In the genomic region with DNA sequence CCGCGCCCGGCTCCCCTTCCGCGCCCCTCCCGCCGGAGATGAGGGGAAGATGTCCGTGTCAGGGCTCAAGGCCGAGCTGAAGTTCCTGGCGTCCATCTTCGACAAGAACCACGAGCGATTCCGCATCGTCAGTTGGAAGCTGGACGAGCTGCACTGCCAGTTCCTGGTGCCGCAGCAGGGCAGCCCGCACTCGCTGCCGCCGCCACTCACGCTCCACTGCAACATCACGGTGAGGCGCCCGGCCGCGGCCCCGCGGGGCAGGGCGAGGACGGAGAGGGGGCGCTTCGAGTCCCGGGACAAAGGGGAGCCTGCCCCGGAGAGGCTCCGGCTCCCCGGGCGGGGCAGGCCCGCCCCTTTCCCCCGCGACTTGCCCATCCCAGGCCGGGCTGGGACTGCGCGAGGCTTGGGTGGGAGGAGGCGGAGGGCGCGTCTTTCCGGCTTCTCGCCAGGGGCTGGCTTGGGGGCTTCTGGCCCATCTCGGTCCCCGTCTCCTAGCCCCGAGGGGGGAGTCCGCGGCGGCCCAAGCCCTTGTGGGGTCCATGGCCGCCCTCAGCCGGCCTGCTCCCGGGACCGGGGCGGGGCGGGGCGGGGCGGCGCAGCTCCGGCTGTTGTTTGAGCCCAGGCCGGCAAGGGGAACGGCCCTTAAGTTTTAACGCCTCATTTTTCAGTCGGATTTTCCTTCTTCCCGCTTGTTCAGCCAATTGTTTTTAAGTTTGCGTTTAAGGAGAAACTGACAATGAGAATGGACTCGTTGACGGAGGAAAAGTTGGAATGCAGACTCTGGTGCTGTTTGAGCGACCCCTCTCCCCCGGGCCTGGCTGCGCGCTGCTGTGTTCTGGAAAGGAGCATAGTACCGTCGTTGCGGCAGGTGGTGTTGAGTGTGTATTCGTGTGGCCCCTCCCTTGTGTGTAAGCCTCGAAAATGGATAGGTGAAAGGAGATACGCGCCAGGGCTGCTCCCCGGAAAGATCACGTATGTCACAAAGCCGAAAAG, we compare ENCODE assay signal across 8 cellular contexts. TPM values are rescaled to one million over a fixed set of nuclear protein-coding genes. Genes with fewer than 3 reads are reported as not detected.
A peak's percentile ranks its signal among the peaks of the same experiment; 100 is the strongest.
DNase-seq lines count a peak whose midpoint lies in the region; ATAC-seq and TF ChIP-seq lines count a peak whose summit lies in the region.

No MANE protein-coding gene starts in this region.

- CTCF ChIA-PET in activated CD8-positive, alpha-beta T cell treated with anti-CD3 and anti-CD28 coated beads, Interleukin-2, amount 10 ng/mL, durations not matched to agents 7 days and 5 days (lab: Charles Lee) = interaction anchor here (0.9 to 1.3 kb wide), 3 partner anchors 42 to 76 kb away, joined by 3 to 5 read pairs (median 3); no protein-coding TSS in a partner anchor

- H3K4me1 Mint-ChIP-seq in activated CD8-positive, alpha-beta T cell treated with anti-CD3 and anti-CD28 coated beads, Interleukin-2, amount 10 ng/mL, durations not matched to agents 7 days and 5 days (ENCODE audit: low read depth) = peaks cover 41% of the 10 kb centered on the region

- TF ChIP-seq CTCF in lower lobe of right lung (IDR thresholded peaks at IDR 0.05) = no peak

- no peaks in the 10 kb centered on the region for H3K36me3 ChIP-seq in lower lobe of right lung

- intact Hi-C loops in lower lobe of right lung (cut with DNase I) = no loop called here

- peak overlapping the region; percentile 93 for H3K4me3 ChIP-seq in lower lobe of right lung

- POLR2A ChIA-PET in activated CD8-positive, alpha-beta T cell treated with anti-CD3 and anti-CD28 coated beads, Interleukin-2, amount 10 ng/mL, durations not matched to agents 7 days and 5 days (lab: Charles Lee) = interaction anchor here (0.6 to 1.4 kb wide), 3 partner anchors 60 to 393 kb away, joined by 3 to 5 read pairs (median 4); a partner anchor contains a TSS

- peak overlapping the region; percentile 96 for H3K27ac Mint-ChIP-seq in activated CD8-positive, alpha-beta T cell treated with anti-CD3 and anti-CD28 coated beads, Interleukin-2, amount 10 ng/mL, durations not matched to agents 7 days and 5 days

- no peaks in the 10 kb centered on the region for H3K9me3 ChIP-seq in lower lobe of right lung

- DNase-seq in DMS 273 (lab: John Stamatoyannopoulos, UW; ENCODE audit: unreplicated experiment) (peak; percentile 67), DMS 273 treated with DMSO at 0.1 percent for 48 hours (lab: John Stamatoyannopoulos, UW) (no peak), NCI-H510A (lab: John Stamatoyannopoulos, UW) (peak; percentile 38), lower lobe of right lung (peak; percentile 76)
- DNase-seq in activated CD8-positive, alpha-beta T cell treated with anti-CD3 and anti-CD28 coated beads, Interleukin-2, amount 10 ng/mL, durations not matched to agents 7 days and 5 days = peak; percentile 56
- DNase-seq in effector CD4-positive, alpha-beta T cell = peak; percentile 41
- DNase-seq in stimulated activated CD8-positive, alpha-beta memory T cell treated with anti-CD3 and anti-CD28 coated beads, Interleukin-12 subunit alpha, Interleukin-12 subunit beta, amount 100 ng/mL, for 1 hour (ENCODE audit: low read depth) = peak; percentile 12

- H3K27ac ChIP-seq in lower lobe of right lung = peak overlapping the region; percentile 94

- H3K9me3 Mint-ChIP-seq in activated CD8-positive, alpha-beta T cell treated with anti-CD3 and anti-CD28 coated beads, Interleukin-2, amount 10 ng/mL, durations not matched to agents 7 days and 5 days (ENCODE audit: insufficient read depth) = no peaks in the 10 kb centered on the region

- peaks cover 34% of the 10 kb centered on the region for H3K36me3 Mint-ChIP-seq in activated CD8-positive, alpha-beta T cell treated with anti-CD3 and anti-CD28 coated beads, Interleukin-2, amount 10 ng/mL, durations not matched to agents 7 days and 5 days (ENCODE audit: low read depth)

- H3K27me3 ChIP-seq in lower lobe of right lung (ENCODE audit: low read depth) = no peaks in the 10 kb centered on the region

- peak overlapping the region; percentile 91 for H3K4me3 Mint-ChIP-seq in activated CD8-positive, alpha-beta T cell treated with anti-CD3 and anti-CD28 coated beads, Interleukin-2, amount 10 ng/mL, durations not matched to agents 7 days and 5 days

- peaks cover 20% of the 10 kb centered on the region for H3K27me3 Mint-ChIP-seq in activated CD8-positive, alpha-beta T cell treated with anti-CD3 and anti-CD28 coated beads, Interleukin-2, amount 10 ng/mL, durations not matched to agents 7 days and 5 days (ENCODE audit: low read depth)

- ATAC-seq in HG02885 (IDR thresholded peaks at IDR 0.05; ENCODE audit: poor library complexity, unreplicated experiment) (peak; percentile 54), lower lobe of right lung (peak; percentile 89 to 90)
- ATAC-seq in activated CD8-positive, alpha-beta T cell treated with anti-CD3 and anti-CD28 coated beads, Interleukin-2, amount 10 ng/mL, durations not matched to agents 7 days and 5 days = peak; percentile 77

- peaks cover 20% of the 10 kb centered on the region for H3K4me1 ChIP-seq in lower lobe of right lung

RNA-seq across cellular contexts. Expression of a gene that starts 0.7 kb away (rescaled TPM):
- 10 to 100 TPM; 27.9 to 28.2 TPM for total RNA-seq in activated CD8-positive, alpha-beta T cell treated with anti-CD3 and anti-CD28 coated beads, Interleukin-2, amount 10 ng/mL, durations not matched to agents 7 days and 5 days
- total RNA-seq in lower lobe of right lung = 29.0 TPM

RNA-seq across cellular contexts. Expression of a gene that starts 59.8 kb away (rescaled TPM):
- 10 to 100 TPM; 41.4 to 43.4 TPM for total RNA-seq in activated CD8-positive, alpha-beta T cell treated with anti-CD3 and anti-CD28 coated beads, Interleukin-2, amount 10 ng/mL, durations not matched to agents 7 days and 5 days
- 20.4 TPM for total RNA-seq in lower lobe of right lung
